17 cellular contexts compared by ENCODE assay signal in the genomic region with DNA sequence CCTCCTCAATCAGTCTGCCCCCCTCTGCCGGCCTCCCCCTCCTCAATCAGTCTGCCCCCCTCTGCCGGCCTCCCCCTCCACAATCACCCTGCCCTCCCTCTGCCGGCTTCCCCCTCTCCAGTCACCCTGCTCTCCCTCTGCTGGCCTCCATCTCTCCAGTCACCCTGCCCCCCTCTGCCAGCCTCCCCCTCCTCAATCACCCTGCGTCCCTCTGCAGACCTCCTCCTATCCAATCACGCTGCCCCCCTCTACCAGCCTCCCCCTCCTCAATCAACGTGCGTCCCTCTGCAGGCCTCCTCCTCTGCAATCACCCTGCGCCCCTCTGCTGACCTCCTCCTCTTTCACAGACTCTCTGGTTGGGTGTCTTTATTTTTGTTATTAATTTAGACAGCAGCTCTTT. TPM values are rescaled to one million over a fixed set of nuclear protein-coding genes. Genes with fewer than 3 reads are reported as not detected.
DNase-seq lines count a peak whose midpoint lies in the region; ATAC-seq and TF ChIP-seq lines count a peak whose summit lies in the region.
"Had no signal": no experiment of that assay in that cellular context is flagged by ENCODE, and none has a peak within 500 bp of the region (broad histone marks: within the 10 kb centered on the region; RNA-seq: fewer than 3 reads in every experiment).

No MANE protein-coding gene starts in this region.

- H2AK5ac ChIP-seq in neuronal stem cell (ENCODE audit: low read depth, low read length), result no peak overlapping the region

- no peak overlapping the region for H2BK120ac ChIP-seq in neuronal stem cell (ENCODE audit: low read depth, low read length)

- peak overlapping the region; percentile 92 for H3K27ac Mint-ChIP-seq in mesothelial cell of epicardium
- H3K27ac Mint-ChIP-seq: CD8-positive, alpha-beta T cell had no signal

- ATAC-seq in GM18511 (IDR thresholded peaks at IDR 0.05; ENCODE audit: unreplicated experiment), result no peak
- ATAC-seq: A549; CD8-positive, alpha-beta T cell; HCT116; HepG2 had no signal

- H3K27me3 ChIP-seq in H7 (ENCODE audit: control insufficient read depth, insufficient read depth, low read length), result no peaks in the 10 kb centered on the region; the same call in 1 of the 2 replicates
- H3K27me3 ChIP-seq in neuronal stem cell (ENCODE audit: control insufficient read depth in 3 of 3, insufficient read depth in 3 of 3, low read depth in 1 of 3, low read length in 3 of 3), result no peaks in the 10 kb centered on the region

- peaks cover 2% of the 10 kb centered on the region for H3K27me3 Mint-ChIP-seq in mesothelial cell of epicardium (ENCODE audit: low read depth)

- peak; percentile 54 for DNase-seq in H7
- DNase-seq in SK-N-DZ (ENCODE audit: low spot score), result peak; percentile 35
- DNase-seq in mesothelial cell of epicardium (ENCODE audit: low spot score in 2 of 2, unreplicated experiment in 2 of 2), result no peak
- no peak for DNase-seq in neuronal stem cell (ENCODE audit: low spot score)
- DNase-seq in GOT3 (lab: John Stamatoyannopoulos, UW), result no peak
- no peak for DNase-seq in UCSD-AML1 (lab: John Stamatoyannopoulos, UW; ENCODE audit: unreplicated experiment)
- no peak for DNase-seq in inferior parietal cortex (ENCODE audit: extremely low spot score)
- DNase-seq: CD8-positive, alpha-beta T cell; COR-L47; DMS153; DMS79 treated with DMSO at 0.1 percent for 48 hours; EL had no signal

- H2AFZ ChIP-seq in neuronal stem cell (ENCODE audit: low read length), result peak overlapping the region; percentile 50

- H3K36me3 Mint-ChIP-seq in mesothelial cell of epicardium, result peaks cover 8% of the 10 kb centered on the region
- H3K36me3 Mint-ChIP-seq: CD14-positive monocyte; CD8-positive, alpha-beta T cell had no signal

- H2BK12ac ChIP-seq in neuronal stem cell (ENCODE audit: low read length), result no peak overlapping the region

- H3K4me3 ChIP-seq in H7 (ENCODE audit: insufficient read depth, low read depth, low read length) (no peak overlapping the region), neuronal stem cell (ENCODE audit: low read length in 2 of 2) (no peak overlapping the region)
- H3K4me3 ChIP-seq: A549 had no signal

- H3K79me1 ChIP-seq in neuronal stem cell (ENCODE audit: low read depth, low read length), result no peaks in the 10 kb centered on the region

- no peak overlapping the region for H4K8ac ChIP-seq in neuronal stem cell (ENCODE audit: low read depth, low read length)

- no peak overlapping the region for H3K4ac ChIP-seq in neuronal stem cell (ENCODE audit: low read length)

- no peak for TF ChIP-seq CTCF in mesothelial cell of epicardium (IDR thresholded peaks at IDR 0.05; ENCODE audit: unreplicated experiment)

- peak overlapping the region; percentile 46 for H2BK15ac ChIP-seq in neuronal stem cell (ENCODE audit: low read length)

- peaks cover 42% of the 10 kb centered on the region for H3K4me1 Mint-ChIP-seq in mesothelial cell of epicardium
- H3K4me1 Mint-ChIP-seq: CD14-positive monocyte had no signal

- H3K18ac ChIP-seq in neuronal stem cell (ENCODE audit: low read length), result peak overlapping the region; percentile 74

- H3K27ac ChIP-seq in neuronal stem cell (replicated peaks; ENCODE audit: low read length), result no peak overlapping the region
- H3K27ac ChIP-seq: A549 had no signal

- peak overlapping the region; percentile 25 for H3K9ac ChIP-seq in neuronal stem cell (ENCODE audit: low read depth, low read length, poor library complexity)

- peaks cover 10 to 14% of the 10 kb centered on the region in 2 donors for H3K4me1 ChIP-seq in neuronal stem cell (ENCODE audit: control insufficient read depth in 2 of 2, insufficient read depth in 1 of 2, low read depth in 1 of 2, low read length in 2 of 2)
- H3K4me1 ChIP-seq: A549 had no signal

- no peak overlapping the region for H3K4me2 ChIP-seq in neuronal stem cell (ENCODE audit: insufficient read depth, low read length, poor library complexity, severe bottlenecking)
- H3K4me2 ChIP-seq: A549 had no signal

- no peak overlapping the region for H4K91ac ChIP-seq in neuronal stem cell (ENCODE audit: low read depth, low read length, poor library complexity)

- no CpG with 5 or more reads among the region's 8 CpGs for WGBS in neuronal stem cell (ENCODE audit: extremely low coverage in 2 of 2, insufficient read length in 2 of 2, insufficient replicate concordance in 1 of 2), 2 donors

- no peak overlapping the region for H3K14ac ChIP-seq in neuronal stem cell (ENCODE audit: low read length)

- no peak overlapping the region for H3K23ac ChIP-seq in neuronal stem cell (ENCODE audit: low read depth, low read length, poor library complexity)

- H3K36me3 ChIP-seq in H7 (replicated peaks; ENCODE audit: control insufficient read depth, insufficient read depth, low read length) (no peaks in the 10 kb centered on the region), neuronal stem cell (replicated peaks in 1 of 2; ENCODE audit: control insufficient read depth in 2 of 2, insufficient read depth in 2 of 2, low read length in 2 of 2) (no peaks in the 10 kb centered on the region)

- peaks cover 5% of the 10 kb centered on the region for H3K9me3 Mint-ChIP-seq in mesothelial cell of epicardium
- H3K9me3 Mint-ChIP-seq: CD8-positive, alpha-beta T cell had no signal

- H2BK5ac ChIP-seq in neuronal stem cell (ENCODE audit: low read length), result peak overlapping the region; percentile 21

- H3K4me3 Mint-ChIP-seq in mesothelial cell of epicardium, result peak overlapping the region; percentile 20
- H3K4me3 Mint-ChIP-seq: CD8-positive, alpha-beta T cell had no signal

- H3K9me3 ChIP-seq in neuronal stem cell (replicated peaks in 1 of 2; ENCODE audit: control insufficient read depth in 2 of 2, insufficient read depth in 1 of 2, low read depth in 1 of 2, low read length in 2 of 2), result peaks cover 0 to 5% of the 10 kb centered on the region in 2 donors

RNA-seq across cellular contexts. Expression of a gene that starts 11.5 kb away (rescaled TPM):
- 38.6 and 52.0 TPM in 2 replicates for total RNA-seq in H7 (2014; rRNA removed; shearing (Covaris generic))
- 37.6 and 38.9 TPM in 2 replicates for polyA plus RNA-seq in SK-N-DZ (2014; cell fraction: cytosol; rRNA removed)
- 16.2 and 17.6 TPM in 2 replicates for polyA plus RNA-seq in SK-N-DZ (2014; cell fraction: nucleus; rRNA removed)
- total RNA-seq in mesothelial cell of epicardium, result 143 to 151 TPM (median 149 TPM) in 3 replicates
- 39.0 TPM for polyA plus RNA-seq in neuronal stem cell (2013, experiment 1 of 2)
- 39.1 TPM for polyA plus RNA-seq in neuronal stem cell (2013, experiment 2 of 2)

Comparison
In these comparisons a context has a peak if more than half of its experiments do, and no peak if none do; other contexts are left out.
1. DNase-seq: peak in H7 (single experiment) and SK-N-DZ (single experiment); none in mesothelial cell of epicardium (0 of 2), neuronal stem cell (single experiment), GOT3 (single experiment), UCSD-AML1 (single experiment) and inferior parietal cortex (single experiment).